Comparison of ENCODE assay signal across 24 cellular contexts in the genomic region with DNA sequence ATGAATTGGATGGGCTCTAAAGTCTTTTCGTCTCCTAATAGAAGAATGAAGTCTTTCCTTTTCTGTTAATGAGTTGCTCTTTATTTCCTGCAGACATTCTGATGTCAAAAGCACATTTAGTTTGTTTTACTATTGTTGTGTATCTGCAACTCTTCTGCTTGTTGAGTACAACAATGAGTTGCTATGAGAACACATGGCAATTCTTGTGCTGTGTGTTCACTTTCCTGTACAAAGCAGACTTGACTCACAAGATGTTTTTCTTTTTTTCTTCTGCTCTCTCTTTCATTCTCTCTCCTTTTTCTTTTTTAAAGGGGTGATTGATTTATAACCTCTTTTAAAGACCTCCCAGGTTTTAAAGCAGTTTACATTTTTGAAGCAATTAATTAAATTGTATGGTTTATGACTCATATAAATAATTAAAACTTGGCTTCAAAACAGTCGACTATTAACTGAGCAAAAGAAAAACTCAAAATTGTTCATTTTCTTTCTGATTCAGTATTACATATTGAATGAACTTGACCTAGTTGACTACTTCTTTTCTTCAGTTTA. TPM values are rescaled to one million over a fixed set of nuclear protein-coding genes. Genes with fewer than 3 reads are reported as not detected.
A peak's percentile ranks its signal among the peaks of the same experiment; 100 is the strongest.
DNase-seq lines count a peak whose midpoint lies in the region; ATAC-seq and TF ChIP-seq lines count a peak whose summit lies in the region.
"Had no signal": no experiment of that assay in that cellular context is flagged by ENCODE, and none has a peak within 500 bp of the region (broad histone marks: within the 10 kb centered on the region; RNA-seq: fewer than 3 reads in every experiment).

No MANE protein-coding gene starts in this region.

- ATAC-seq in PC-3 (peak; percentile 26; the same call in 1 of the 2 replicates), GM18858 (IDR thresholded peaks at IDR 0.05; ENCODE audit: unreplicated experiment) (no peak)
- ATAC-seq: activated CD8-positive, alpha-beta T cell treated with anti-CD3 and anti-CD28 coated beads, Interleukin-2, amount 10 ng/mL, durations not matched to agents 7 days and 5 days; activated naive CD4-positive, alpha-beta T cell treated with anti-CD3 and anti-CD28 coated beads, Interleukin-2, amount 50 U/mL, for 72 hours; activated T-cell treated with anti-CD3 and anti-CD28 coated beads, Interleukin-2, amount 50 U/mL, for 4 hours; left colon; stimulated activated naive CD8-positive, alpha-beta T cell treated with anti-CD3 and anti-CD28 coated beads, Interleukin-15, Interleukin-2, amounts not matched to agents 100 U/mL and 50 U/mL, for 24 hours had no signal

- H2BK5ac ChIP-seq in mesenchymal stem cell (ENCODE audit: low read depth, low read length, poor library complexity, severe bottlenecking), result no peak overlapping the region

- no peak overlapping the region for H2BK120ac ChIP-seq in mesenchymal stem cell (ENCODE audit: low read depth, low read length)

- no peak overlapping the region for H4K8ac ChIP-seq in mesenchymal stem cell (ENCODE audit: low read length)

- POLR2A ChIA-PET in BJ (lab: Charles Lee) (no interaction called here), PC-3 (lab: Charles Lee; ENCODE audit: unreplicated experiment) (no interaction called here)

- H3K36me3 ChIP-seq in BJ (ENCODE audit: control insufficient read depth, insufficient read depth, low read length) (peaks cover 4% of the 10 kb centered on the region; the same call in 1 of the 2 replicates), PC-3 (ENCODE audit: low read depth, low read length) (peaks cover 61% of the 10 kb centered on the region), mesenchymal stem cell (ENCODE audit: control insufficient read depth in 1 of 2, insufficient read depth in 2 of 2, low read depth in 1 of 2, low read length in 2 of 2) (peaks cover 3 to 81% of the 10 kb centered on the region in 2 experiments), endodermal cell (ENCODE audit: control insufficient read depth, insufficient read depth, low read length) (peaks cover 63% of the 10 kb centered on the region)

- H3K14ac ChIP-seq in mesenchymal stem cell (ENCODE audit: low read length in 2 of 2), result no peak overlapping the region

- BruUV-seq in PC-3 (replicated peaks; lab: Mats Ljungman, UMichigan), result no TSS peak

- no peaks in the 10 kb centered on the region for H3K9me2 ChIP-seq in PC-3 (replicated peaks; ENCODE audit: low read length)

- H3K27ac Mint-ChIP-seq in endothelial cell (ENCODE audit: unreplicated experiment) (peak overlapping the region; percentile 55), endodermal cell (no peak overlapping the region)
- H3K27ac Mint-ChIP-seq: activated CD8-positive, alpha-beta T cell treated with anti-CD3 and anti-CD28 coated beads, Interleukin-2, amount 10 ng/mL, durations not matched to agents 7 days and 5 days; activated naive CD4-positive, alpha-beta T cell treated with anti-CD3 and anti-CD28 coated beads, Interleukin-2, amount 50 U/mL, for 72 hours; CD8-positive, alpha-beta memory T cell had no signal

- no peaks in the 10 kb centered on the region for H3F3A ChIP-seq in PC-3 (ENCODE audit: low read length, unreplicated experiment)

- peaks cover 4% of the 10 kb centered on the region for H3K36me3 Mint-ChIP-seq in endothelial cell (ENCODE audit: low read depth, unreplicated experiment)
- peaks cover 21% of the 10 kb centered on the region for H3K36me3 Mint-ChIP-seq in endodermal cell (ENCODE audit: low read depth)
- H3K36me3 Mint-ChIP-seq: activated naive CD4-positive, alpha-beta T cell treated with anti-CD3 and anti-CD28 coated beads, Interleukin-2, amount 50 U/mL, for 72 hours had no signal

- no peak overlapping the region for H3K4ac ChIP-seq in mesenchymal stem cell (ENCODE audit: low read depth in 1 of 2, low read length in 2 of 2)

- no peaks in the 10 kb centered on the region for H4K20me1 ChIP-seq in PC-3 (ENCODE audit: low read length)

- H3K27ac ChIP-seq in PC-3 (ENCODE audit: low read length), result no peak overlapping the region
- no peak overlapping the region for H3K27ac ChIP-seq in mesenchymal stem cell (ENCODE audit: low read length, poor library complexity, severe bottlenecking)
- no peak overlapping the region for H3K27ac ChIP-seq in endodermal cell (ENCODE audit: low read depth, low read length)
- H3K27ac ChIP-seq: esophagus squamous epithelium, right atrium auricular region had no signal

- no peak overlapping the region for H3K18ac ChIP-seq in mesenchymal stem cell (ENCODE audit: low read depth in 1 of 2, low read length in 2 of 2)

- no peak overlapping the region for H2AK5ac ChIP-seq in mesenchymal stem cell (ENCODE audit: low read length, severe bottlenecking)

- no peak overlapping the region for H2AFZ ChIP-seq in PC-3 (ENCODE audit: low read length)
- H2AFZ ChIP-seq in mesenchymal stem cell (ENCODE audit: low read depth, low read length), result no peak overlapping the region

- intact Hi-C loops in PC-3 (cut with micrococcal nuclease), result loop anchor here (2.0 kb wide), 1 partner anchor 16 kb away; no protein-coding TSS in a partner anchor
- intact Hi-C loops in head of caudate nucleus (cut with DNase I), result no loop called here

- H3K79me2 ChIP-seq in PC-3 (ENCODE audit: low read length), result no peaks in the 10 kb centered on the region

- H3K79me1 ChIP-seq in mesenchymal stem cell (replicated peaks; ENCODE audit: low read length, poor library complexity, severe bottlenecking), result peaks cover 7% of the 10 kb centered on the region

- no peak for TF ChIP-seq CTCF in BJ (IDR thresholded peaks at IDR 0.05; ENCODE audit: insufficient read depth, low read depth, low read length)
- TF ChIP-seq CTCF in PC-3 (conservative IDR thresholded peaks at IDR 0.05; ENCODE audit: low read depth, low read length), result no peak
- TF ChIP-seq CTCF in endothelial cell (IDR thresholded peaks at IDR 0.05; ENCODE audit: unreplicated experiment), result no peak
- no peak for TF ChIP-seq CTCF in endodermal cell (conservative IDR thresholded peaks at IDR 0.05)

- H3K4me1 ChIP-seq in PC-3 (ENCODE audit: insufficient read depth, low read length) (peaks cover 15% of the 10 kb centered on the region), mesenchymal stem cell (ENCODE audit: control insufficient read depth, insufficient read depth, low read depth, low read length) (no peaks in the 10 kb centered on the region), endodermal cell (ENCODE audit: control insufficient read depth, insufficient read depth, low read length) (no peaks in the 10 kb centered on the region)
- H3K4me1 ChIP-seq: right atrium auricular region had no signal

- H2BK12ac ChIP-seq in mesenchymal stem cell (ENCODE audit: low read length in 2 of 2), result no peak overlapping the region

- no peak overlapping the region for H4K91ac ChIP-seq in mesenchymal stem cell (ENCODE audit: low read length)

- H3K4me2 ChIP-seq in PC-3 (ENCODE audit: low read length), result no peak overlapping the region
- no peak overlapping the region for H3K4me2 ChIP-seq in mesenchymal stem cell (ENCODE audit: low read length, poor library complexity, severe bottlenecking)

- no peaks in the 10 kb centered on the region for H3K9me3 ChIP-seq in PC-3 (ENCODE audit: low read length)
- H3K9me3 ChIP-seq in mesenchymal stem cell (ENCODE audit: control insufficient read depth, low read length), result no peaks in the 10 kb centered on the region
- no peaks in the 10 kb centered on the region for H3K9me3 ChIP-seq in endodermal cell (ENCODE audit: control insufficient read depth, low read length)
- H3K9me3 ChIP-seq: esophagus squamous epithelium, right atrium auricular region had no signal

- H3K27me3 ChIP-seq in BJ (ENCODE audit: control insufficient read depth, insufficient read depth, low read length) (no peaks in the 10 kb centered on the region), PC-3 (ENCODE audit: low read length) (no peaks in the 10 kb centered on the region), mesenchymal stem cell (ENCODE audit: control insufficient read depth in 1 of 2, insufficient read depth in 1 of 2, low read length in 2 of 2) (no peaks in the 10 kb centered on the region), endodermal cell (ENCODE audit: control insufficient read depth, insufficient read depth, low read length, poor library complexity, severe bottlenecking) (no peaks in the 10 kb centered on the region)
- H3K27me3 ChIP-seq: esophagus squamous epithelium, right atrium auricular region had no signal

- H3K27me3 Mint-ChIP-seq in endothelial cell (ENCODE audit: unreplicated experiment) (peaks cover 1% of the 10 kb centered on the region), endodermal cell (ENCODE audit: insufficient read depth) (no peaks in the 10 kb centered on the region)
- H3K27me3 Mint-ChIP-seq: CD8-positive, alpha-beta memory T cell had no signal

- WGBS in mesenchymal stem cell, result 80% methylated on average over 1 of the region's 2 CpGs
- 92 to 94% methylated on average over 2 of the region's 2 CpGs for WGBS in endodermal cell (ENCODE audit: insufficient coverage in 1 of 2, insufficient read length in 1 of 2), 2 experiments

- H2BK15ac ChIP-seq in mesenchymal stem cell (ENCODE audit: low read depth, poor library complexity, severe bottlenecking), result no peak overlapping the region

- H3K4me3 Mint-ChIP-seq in endothelial cell (ENCODE audit: unreplicated experiment), result no peak overlapping the region
- H3K4me3 Mint-ChIP-seq in endodermal cell, result no peak overlapping the region
- H3K4me3 Mint-ChIP-seq: activated CD8-positive, alpha-beta T cell treated with anti-CD3 and anti-CD28 coated beads, Interleukin-2, amount 10 ng/mL, durations not matched to agents 7 days and 5 days; activated T-cell treated with anti-CD3 and anti-CD28 coated beads, Interleukin-2, amount 50 U/mL, for 4 hours; CD8-positive, alpha-beta memory T cell had no signal

- H3K9me3 Mint-ChIP-seq in endothelial cell (ENCODE audit: unreplicated experiment), result no peaks in the 10 kb centered on the region
- H3K9me3 Mint-ChIP-seq in endodermal cell, result no peaks in the 10 kb centered on the region
- H3K9me3 Mint-ChIP-seq: activated naive CD4-positive, alpha-beta T cell treated with anti-CD3 and anti-CD28 coated beads, Interleukin-2, amount 50 U/mL, for 72 hours; activated T-cell treated with anti-CD3 and anti-CD28 coated beads, Interleukin-2, amount 50 U/mL, for 4 hours; CD8-positive, alpha-beta memory T cell had no signal

- DNase-seq in BJ (ENCODE audit: low read depth) (peak; percentile 71), PC-3 (no peak), endothelial cell (ENCODE audit: low spot score) (no peak), mesenchymal stem cell (peak; percentile 77), NCI-H2029 treated with DMSO at 0.1 percent for 48 hours (lab: John Stamatoyannopoulos, UW) (no peak), endodermal cell (no peak), head of caudate nucleus (no peak)
- DNase-seq: activated CD4-positive, CD25-positive, alpha-beta regulatory T cell; activated CD8-positive, alpha-beta T cell treated with anti-CD3 and anti-CD28 coated beads, Interleukin-2, amount 10 ng/mL, durations not matched to agents 7 days and 5 days; activated T-cell treated with anti-CD3 and anti-CD28 coated beads, Interleukin-2, amount 50 U/mL, for 4 hours; CD8-positive, alpha-beta memory T cell; DND-41; esophagus squamous epithelium; left colon; NCI-H1105; NCI-H2171; NCI-H774; stimulated activated naive CD8-positive, alpha-beta T cell treated with anti-CD3 and anti-CD28 coated beads, Interleukin-15, Interleukin-2, amounts not matched to agents 100 U/mL and 50 U/mL, for 24 hours; T-helper 9 cell had no signal

- CTCF ChIA-PET in BJ (lab: Yijun Ruan, JAX), result interaction anchor here (1.2 kb wide), 1 partner anchor 229 kb away, joined by 3 read pairs; no protein-coding TSS in a partner anchor
- CTCF ChIA-PET in PC-3 (lab: Charles Lee), result no interaction called here

- no peak overlapping the region for H3K9ac ChIP-seq in PC-3 (ENCODE audit: low read length)
- H3K9ac ChIP-seq in mesenchymal stem cell (ENCODE audit: low read length), result peak overlapping the region; percentile 35
- no peak overlapping the region for H3K9ac ChIP-seq in endodermal cell (ENCODE audit: extremely low read depth, low read length, poor library complexity, severe bottlenecking)

- no peak overlapping the region for H3K23ac ChIP-seq in mesenchymal stem cell (ENCODE audit: low read length in 2 of 2)

- H3K4me1 Mint-ChIP-seq in endothelial cell (ENCODE audit: unreplicated experiment), result peaks cover 6% of the 10 kb centered on the region
- peaks cover 2% of the 10 kb centered on the region for H3K4me1 Mint-ChIP-seq in endodermal cell
- H3K4me1 Mint-ChIP-seq: CD8-positive, alpha-beta memory T cell had no signal

- H3K4me3 ChIP-seq in BJ (ENCODE audit: low read depth, low read length) (no peak overlapping the region), PC-3 (ENCODE audit: low read length) (no peak overlapping the region), mesenchymal stem cell (ENCODE audit: insufficient read depth in 1 of 2, low read depth in 1 of 2, low read length in 2 of 2) (no peak overlapping the region), endodermal cell (ENCODE audit: low read length) (no peak overlapping the region)
- H3K4me3 ChIP-seq: esophagus squamous epithelium, right atrium auricular region had no signal

RNA-seq across cellular contexts. Expression of a gene that starts 31.6 kb away (rescaled TPM):
- 12.6 and 21.1 TPM in 2 replicates for polyA plus RNA-seq in BJ (2011; rRNA removed)
- 9.6 and 11.3 TPM in 2 replicates for polyA minus RNA-seq in BJ (2011; rRNA and poly(A)+ RNA removed)
- total RNA-seq in PC-3 (2014; rRNA removed) (29.1 and 45.0 TPM in 2 replicates), endothelial cell (ENCODE audit: unreplicated experiment) (18.7 TPM), endodermal cell (10 to 100 TPM; 27.9 to 38.1 TPM)
- 14.9 TPM for polyA plus RNA-seq in mesenchymal stem cell (2013, experiment 1 of 2)
- 16.1 TPM for polyA plus RNA-seq in mesenchymal stem cell (2013, experiment 2 of 2)
- 66.3 TPM for polyA plus RNA-seq in endodermal cell (2013, experiment 1 of 2)
- 56.1 TPM for polyA plus RNA-seq in endodermal cell (2013, experiment 2 of 2)

RNA-seq across cellular contexts. Expression of a gene that starts 51.5 kb away (rescaled TPM):
- 0.09 TPM in 1 of 2 replicates, not detected in the other for polyA plus RNA-seq in BJ (2011; rRNA removed)
- polyA minus RNA-seq in BJ (2011; rRNA and poly(A)+ RNA removed), result 0.46 TPM in 1 of 2 replicates, not detected in the other
- 2.6 and 4.3 TPM in 2 replicates for total RNA-seq in PC-3 (2014; rRNA removed)
- 0.72 TPM for total RNA-seq in endothelial cell (ENCODE audit: unreplicated experiment)
- 0.07 TPM for polyA plus RNA-seq in mesenchymal stem cell (2013, experiment 1 of 2)
- polyA plus RNA-seq in mesenchymal stem cell (2013, experiment 2 of 2), result 0.03 TPM
- 1 to 10 TPM; 1.4 to 3.7 TPM for total RNA-seq in endodermal cell
- 294 TPM for polyA plus RNA-seq in endodermal cell (2013, experiment 1 of 2)
- 279 TPM for polyA plus RNA-seq in endodermal cell (2013, experiment 2 of 2)
- total RNA-seq: activated CD8-positive, alpha-beta T cell treated with anti-CD3 and anti-CD28 coated beads, Interleukin-2, amount 10 ng/mL, durations not matched to agents 7 days and 5 days; CD8-positive, alpha-beta memory T cell; esophagus squamous epithelium; mononuclear cell; right atrium auricular region; SK-MEL-5 had no signal
- polyA plus RNA-seq: CD8-positive, alpha-beta memory T cell had no signal

Comparison
In these comparisons a context has a peak if more than half of its experiments do, and no peak if none do; other contexts are left out.
1. DNase-seq: peak in BJ (single experiment) and mesenchymal stem cell (single experiment); none in PC-3 (single experiment), endothelial cell (single experiment), NCI-H2029 treated with DMSO at 0.1 percent for 48 hours (single experiment), endodermal cell (single experiment) and head of caudate nucleus (0 of 42).